In genomic region chr14:32808574-32809098, GRCh38 we compare ENCODE assay signal across 8 cellular contexts.
DNase-seq lines count a peak whose midpoint lies in the region; ATAC-seq, FAIRE-seq and TF ChIP-seq lines count a peak whose summit lies in the region.
"Had no signal": no experiment of that assay in that cellular context is flagged by ENCODE, and none has a peak within 500 bp of the region (broad histone marks: within the 10 kb centered on the region; RNA-seq: fewer than 3 reads in every experiment).

No MANE protein-coding gene starts in this region.

- H3K4me1 ChIP-seq in gastroesophageal sphincter, result peaks cover 0 to 31% (median 2%) of the 10 kb centered on the region in 3 donors
- peaks cover 10% of the 10 kb centered on the region for H3K4me1 ChIP-seq in skeletal muscle satellite cell (ENCODE audit: control insufficient read depth, insufficient read depth, low read length)

- no peak for FAIRE-seq in GM12892 (lab: Jason Lieb, UNC)

- no peak overlapping the region for H3K4me3 ChIP-seq in LNCaP clone FGC (ENCODE audit: low read depth, low read length)
- H3K4me3 ChIP-seq in gastroesophageal sphincter, result peak overlapping the region; percentile 13 to 22
- H3K4me3 ChIP-seq in skeletal muscle satellite cell (ENCODE audit: low read length), result no peak overlapping the region

- no peak overlapping the region for H3K9ac ChIP-seq in skeletal muscle satellite cell (ENCODE audit: low read depth, low read length)

- H3K27ac ChIP-seq in gastroesophageal sphincter, result no peak overlapping the region

- TF ChIP-seq CTCF in LNCaP clone FGC (IDR thresholded peaks at IDR 0.05; ENCODE audit: control insufficient read depth, extremely low read depth, insufficient read depth), result no peak
- no peak for TF ChIP-seq CTCF in gastroesophageal sphincter (IDR thresholded peaks at IDR 0.05)

- H3K27me3 ChIP-seq in gastroesophageal sphincter (no peaks in the 10 kb centered on the region), skeletal muscle satellite cell (ENCODE audit: control insufficient read depth, insufficient read depth, low read length) (no peaks in the 10 kb centered on the region)

- H3K9me3 ChIP-seq in gastroesophageal sphincter, result peaks cover 0 to 12% (median 0%) of the 10 kb centered on the region in 3 donors
- H3K9me3 ChIP-seq in skeletal muscle satellite cell (replicated peaks; ENCODE audit: low read length), result peaks cover 6% of the 10 kb centered on the region

- ATAC-seq in gastroesophageal sphincter, result no peak
- ATAC-seq: activated CD8-positive, alpha-beta T cell treated with anti-CD3 and anti-CD28 coated beads, Interleukin-2, amount 10 ng/mL, durations not matched to agents 7 days and 5 days had no signal

- H3K36me3 ChIP-seq in gastroesophageal sphincter (peaks cover 0 to 8% of the 10 kb centered on the region in 2 donors), skeletal muscle satellite cell (ENCODE audit: insufficient read depth, low read length) (no peaks in the 10 kb centered on the region)

- TF ChIP-seq POLR2A in gastroesophageal sphincter (IDR thresholded peaks at IDR 0.05), result no peak
- no peak for TF ChIP-seq POLR2A in GM12892 (IDR thresholded peaks at IDR 0.05; ENCODE audit: low read depth, low read length)

- DNase-seq in LNCaP clone FGC (ENCODE audit: low read depth) (peak; percentile 80), SHP77 (lab: John Stamatoyannopoulos, UW) (peak; percentile 70 to 71), OCI-M2 (lab: John Stamatoyannopoulos, UW; ENCODE audit: unreplicated experiment) (no peak), GM12892 (ENCODE audit: insufficient read length) (no peak), retina (no peak)
- DNase-seq: activated CD8-positive, alpha-beta T cell treated with anti-CD3 and anti-CD28 coated beads, Interleukin-2, amount 10 ng/mL, durations not matched to agents 7 days and 5 days had no signal

- H3K4me2 ChIP-seq in skeletal muscle satellite cell (ENCODE audit: low read length), result peak overlapping the region; percentile 58

- TF ChIP-seq EP300 in gastroesophageal sphincter (IDR thresholded peaks at IDR 0.05), result no peak

- 7 to 10% methylated on average over 7 of the region's 7 CpGs for WGBS in gastroesophageal sphincter (ENCODE audit: low coverage in 1 of 2), 2 donors

Comparison
In these comparisons a context has a peak if more than half of its experiments do, and no peak if none do; other contexts are left out.
1. DNase-seq: peak in LNCaP clone FGC (single experiment) and SHP77 (2 of 2); none in OCI-M2 (single experiment), GM12892 (single experiment) and retina (single experiment).
2. H3K4me3 ChIP-seq: peak in gastroesophageal sphincter (2 of 2); none in LNCaP clone FGC (single experiment) and skeletal muscle satellite cell (single experiment).